ENCODE assay signal across 10 cellular contexts in genomic region chr13:98564204-98564603, GRCh38. TPM values are rescaled to one million over a fixed set of nuclear protein-coding genes. Genes with fewer than 3 reads are reported as not detected.
DNase-seq lines count a peak whose midpoint lies in the region; ATAC-seq and TF ChIP-seq lines count a peak whose summit lies in the region.
"Had no signal": no experiment of that assay in that cellular context is flagged by ENCODE, and none has a peak within 500 bp of the region (broad histone marks: within the 10 kb centered on the region; RNA-seq: fewer than 3 reads in every experiment).

No MANE protein-coding gene starts in this region.

- H2BK5ac ChIP-seq in H9 (ENCODE audit: insufficient read length, low read length), result no peak overlapping the region

- no peak overlapping the region for H3K23ac ChIP-seq in H9 (ENCODE audit: insufficient read length, low read depth, low read length)

- peak overlapping the region in 1 of 2 donors; percentile 57 for H3K4me3 ChIP-seq in CD4-positive, alpha-beta memory T cell (ENCODE audit: low read length in 2 of 2)

- H2AK5ac ChIP-seq in H9 (ENCODE audit: insufficient read length, low read length), result no peak overlapping the region

- H3K14ac ChIP-seq in H9 (ENCODE audit: insufficient read depth, low read length), result no peak overlapping the region; the same call in 1 of the 2 replicates

- peaks cover 65% of the 10 kb centered on the region; the same call in 1 of the 2 replicates for H3K79me2 ChIP-seq in H9 (ENCODE audit: insufficient read depth, low read length)

- no peaks in the 10 kb centered on the region for H3K36me3 ChIP-seq in CD4-positive, alpha-beta memory T cell (ENCODE audit: insufficient read depth, low read length)

- H2AFZ ChIP-seq in H9 (ENCODE audit: low read length), result no peak overlapping the region

- H4K5ac ChIP-seq in H9 (ENCODE audit: insufficient read length, low read depth, low read length), result no peak overlapping the region

- H3K27me3 ChIP-seq in CD4-positive, alpha-beta memory T cell (ENCODE audit: insufficient read depth, low read length), result no peaks in the 10 kb centered on the region
- no peaks in the 10 kb centered on the region for H3K27me3 ChIP-seq in H9 (ENCODE audit: insufficient read depth, low read length)

- H3K4me1 ChIP-seq in CD4-positive, alpha-beta memory T cell (ENCODE audit: insufficient read depth, low read length), result peaks cover 93% of the 10 kb centered on the region
- peaks cover 19% of the 10 kb centered on the region; the same call in 1 of the 2 replicates for H3K4me1 ChIP-seq in H9 (ENCODE audit: insufficient read depth, low read length)

- H3K27ac ChIP-seq in CD4-positive, alpha-beta memory T cell (ENCODE audit: low read depth, low read length), result peak overlapping the region; percentile 55
- H3K27ac ChIP-seq in H9 (ENCODE audit: insufficient read length, low read depth, low read length), result no peak overlapping the region

- H2BK15ac ChIP-seq in H9 (ENCODE audit: low read depth, low read length), result no peak overlapping the region

- peak overlapping the region; percentile 95 to 98 (median 96) for H3K27ac Mint-ChIP-seq in CD4-positive, alpha-beta memory T cell
- H3K27ac Mint-ChIP-seq in H9, result peak overlapping the region in 2 of 3 experiments; percentile 74 to 78; a peak in 4 of 7 replicates
- H3K27ac Mint-ChIP-seq in activated T-helper 1 cell treated with anti-CD3 and anti-CD28 coated beads, Interleukin-12 subunit alpha, Interleukin-12 subunit beta, Interleukin-2, Interleukin-4 antibody, amounts not matched to agents 30 ng/mL and 10 ng/mL and 1 ng/mL, durations not matched to agents 14 hours and 24 hours and 36 hours, result peak overlapping the region; percentile 88
- H3K27ac Mint-ChIP-seq in naive thymus-derived CD8-positive, alpha-beta T cell, result peak overlapping the region; percentile 92 to 99 (median 96)

- H3K9me3 Mint-ChIP-seq in CD4-positive, alpha-beta memory T cell, result no peaks in the 10 kb centered on the region
- H3K9me3 Mint-ChIP-seq in H9, result no peaks in the 10 kb centered on the region; a peak in 1 of 5 replicates
- no peaks in the 10 kb centered on the region for H3K9me3 Mint-ChIP-seq in activated T-helper 1 cell treated with anti-CD3 and anti-CD28 coated beads, Interleukin-12 subunit alpha, Interleukin-12 subunit beta, Interleukin-2, Interleukin-4 antibody, amounts not matched to agents 30 ng/mL and 10 ng/mL and 1 ng/mL, durations not matched to agents 14 hours and 24 hours and 36 hours
- no peaks in the 10 kb centered on the region for H3K9me3 Mint-ChIP-seq in naive thymus-derived CD8-positive, alpha-beta T cell

- POLR2A ChIA-PET in CD4-positive, alpha-beta memory T cell (lab: Charles Lee; ENCODE audit: partially characterized antibody), result interaction anchor here (0.8 to 8.0 kb wide), 12 partner anchors 8 to 655 kb away, joined by 3 to 87 read pairs (median 6); partner anchors contain the start of gene STK24
- POLR2A ChIA-PET in naive thymus-derived CD8-positive, alpha-beta T cell (lab: Charles Lee), result interaction anchor here (1.3 to 3.8 kb wide), 3 partner anchors 12 to 89 kb away, joined by 3 to 35 read pairs (median 4); partner anchors contain the start of gene STK24

- no peaks in the 10 kb centered on the region for H3K27me3 Mint-ChIP-seq in CD4-positive, alpha-beta memory T cell
- no peaks in the 10 kb centered on the region for H3K27me3 Mint-ChIP-seq in H9 (ENCODE audit: low read depth)
- H3K27me3 Mint-ChIP-seq in activated T-helper 1 cell treated with anti-CD3 and anti-CD28 coated beads, Interleukin-12 subunit alpha, Interleukin-12 subunit beta, Interleukin-2, Interleukin-4 antibody, amounts not matched to agents 30 ng/mL and 10 ng/mL and 1 ng/mL, durations not matched to agents 14 hours and 24 hours and 36 hours (ENCODE audit: insufficient read depth), result no peaks in the 10 kb centered on the region
- no peaks in the 10 kb centered on the region for H3K27me3 Mint-ChIP-seq in naive thymus-derived CD8-positive, alpha-beta T cell

- no peak overlapping the region for H4K8ac ChIP-seq in H9 (replicated peaks; ENCODE audit: insufficient read length, low read depth, low read length)

- peak overlapping the region; percentile 87 to 96 (median 92) for H3K4me3 Mint-ChIP-seq in CD4-positive, alpha-beta memory T cell
- H3K4me3 Mint-ChIP-seq in H9, result no peak overlapping the region
- H3K4me3 Mint-ChIP-seq in activated T-helper 1 cell treated with anti-CD3 and anti-CD28 coated beads, Interleukin-12 subunit alpha, Interleukin-12 subunit beta, Interleukin-2, Interleukin-4 antibody, amounts not matched to agents 30 ng/mL and 10 ng/mL and 1 ng/mL, durations not matched to agents 14 hours and 24 hours and 36 hours, result peak overlapping the region; percentile 71
- peak overlapping the region; percentile 82 to 94 (median 90) for H3K4me3 Mint-ChIP-seq in naive thymus-derived CD8-positive, alpha-beta T cell

- H2BK20ac ChIP-seq in H9 (ENCODE audit: low read depth, low read length, poor library complexity, severe bottlenecking), result no peak overlapping the region

- H3K36me3 Mint-ChIP-seq in CD4-positive, alpha-beta memory T cell, result peaks cover 0 to 23% of the 10 kb centered on the region in 2 donors
- H3K36me3 Mint-ChIP-seq in H9 (ENCODE audit: insufficient read depth in 1 of 3, low read depth in 3 of 3), result peaks cover 7 to 27% (median 11%) of the 10 kb centered on the region in 3 experiments
- peaks cover 28% of the 10 kb centered on the region for H3K36me3 Mint-ChIP-seq in activated T-helper 1 cell treated with anti-CD3 and anti-CD28 coated beads, Interleukin-12 subunit alpha, Interleukin-12 subunit beta, Interleukin-2, Interleukin-4 antibody, amounts not matched to agents 30 ng/mL and 10 ng/mL and 1 ng/mL, durations not matched to agents 14 hours and 24 hours and 36 hours (ENCODE audit: low read depth)
- peaks cover 0 to 15% (median 0%) of the 10 kb centered on the region in 3 donors for H3K36me3 Mint-ChIP-seq in naive thymus-derived CD8-positive, alpha-beta T cell

- no peak overlapping the region for H3K18ac ChIP-seq in H9 (ENCODE audit: insufficient read length, low read depth, low read length)

- TF ChIP-seq CTCF in H9 (conservative IDR thresholded peaks at IDR 0.05), result no peak

- peaks cover 10% of the 10 kb centered on the region for H3K79me1 ChIP-seq in H9 (ENCODE audit: insufficient read depth, low read depth, low read length, poor library complexity, severe bottlenecking)

- H3K4ac ChIP-seq in H9 (ENCODE audit: low read depth, low read length), result no peak overlapping the region

- no peak overlapping the region for H3T11ph ChIP-seq in H9 (ENCODE audit: low read length)

- intact Hi-C loops in CD4-positive, alpha-beta memory T cell (cut with micrococcal nuclease), result loop anchor here (5.0 kb wide), 1 partner anchor 52 kb away; no protein-coding TSS in a partner anchor
- intact Hi-C loops in activated T-helper 1 cell treated with anti-CD3 and anti-CD28 coated beads, Interleukin-12 subunit alpha, Interleukin-12 subunit beta, Interleukin-2, Interleukin-4 antibody, amounts not matched to agents 30 ng/mL and 10 ng/mL and 1 ng/mL, durations not matched to agents 14 hours and 24 hours and 36 hours (cut with micrococcal nuclease), result no loop called here

- CTCF ChIA-PET in CD4-positive, alpha-beta memory T cell (lab: Charles Lee; ENCODE audit: partially characterized antibody), result interaction anchor here (1.1 to 3.5 kb wide), 7 partner anchors 11 to 119 kb away, joined by 3 to 17 read pairs (median 5); no protein-coding TSS in a partner anchor

- no peak overlapping the region for H4K91ac ChIP-seq in H9 (ENCODE audit: insufficient read length, low read depth, low read length)

- H2BK120ac ChIP-seq in H9 (ENCODE audit: low read depth, low read length, poor library complexity, severe bottlenecking), result no peak overlapping the region

- H4K20me1 ChIP-seq in H9 (ENCODE audit: control insufficient read depth, insufficient read depth, insufficient read length), result no peaks in the 10 kb centered on the region

- no peak overlapping the region for H3K56ac ChIP-seq in H9 (ENCODE audit: insufficient read length, low read depth, low read length)

- no CpG with 5 or more reads among the region's 9 CpGs for WGBS in H9 (ENCODE audit: extremely low coverage, insufficient read length, low lambda C conversion rate)

- H3K4me2 ChIP-seq in H9 (ENCODE audit: insufficient read depth, insufficient read length, low read length), result no peak overlapping the region

- H3K23me2 ChIP-seq in H9 (ENCODE audit: insufficient read length, low read depth, low read length, poor library complexity, severe bottlenecking), result peaks cover 2% of the 10 kb centered on the region

- H3K9ac ChIP-seq in H9 (ENCODE audit: extremely low read depth, insufficient read length, low read length), result no peak overlapping the region

- H2BK12ac ChIP-seq in H9 (ENCODE audit: insufficient read length, low read depth, low read length), result no peak overlapping the region

- peak; percentile 23 to 24 for ATAC-seq in naive thymus-derived CD8-positive, alpha-beta T cell
- no peak for ATAC-seq in HG03442 (IDR thresholded peaks at IDR 0.05; ENCODE audit: unreplicated experiment)

- DNase-seq in CD4-positive, alpha-beta memory T cell, result peak in 1 of 5 donors; percentile 54
- DNase-seq in H9 (no peak), HCEC 1CT (no peak), NCI-H146 (lab: John Stamatoyannopoulos, UW) (no peak), GM03348 (ENCODE audit: low spot score) (no peak)
- no peak for DNase-seq in activated T-helper 1 cell treated with anti-CD3 and anti-CD28 coated beads, Interleukin-12 subunit alpha, Interleukin-12 subunit beta, Interleukin-2, Interleukin-4 antibody, amounts not matched to agents 30 ng/mL and 10 ng/mL and 1 ng/mL, durations not matched to agents 14 hours and 24 hours and 36 hours (ENCODE audit: low spot score)
- no peak for DNase-seq in naive thymus-derived CD8-positive, alpha-beta T cell
- DNase-seq: amygdala, NCI-H1930 had no signal

- H3K9me3 ChIP-seq in CD4-positive, alpha-beta memory T cell (ENCODE audit: control insufficient read depth in 1 of 2, low read length in 2 of 2), result no peaks in the 10 kb centered on the region
- H3K9me3 ChIP-seq in H9 (ENCODE audit: control insufficient read depth, low read depth, low read length), result no peaks in the 10 kb centered on the region

- H3K4me1 Mint-ChIP-seq in CD4-positive, alpha-beta memory T cell, result peaks cover 73 to 98% (median 84%) of the 10 kb centered on the region in 4 donors
- peaks cover 80 to 82% of the 10 kb centered on the region in 2 experiments for H3K4me1 Mint-ChIP-seq in H9
- peaks cover 94% of the 10 kb centered on the region for H3K4me1 Mint-ChIP-seq in activated T-helper 1 cell treated with anti-CD3 and anti-CD28 coated beads, Interleukin-12 subunit alpha, Interleukin-12 subunit beta, Interleukin-2, Interleukin-4 antibody, amounts not matched to agents 30 ng/mL and 10 ng/mL and 1 ng/mL, durations not matched to agents 14 hours and 24 hours and 36 hours (ENCODE audit: low read depth)
- peaks cover 53 to 95% (median 94%) of the 10 kb centered on the region in 4 donors for H3K4me1 Mint-ChIP-seq in naive thymus-derived CD8-positive, alpha-beta T cell

RNA-seq across cellular contexts. Expression of gene STK24, which starts 12.7 kb away (rescaled TPM):
- 100 to 1,000 TPM; 146 to 147 TPM for total RNA-seq in CD4-positive, alpha-beta memory T cell
- polyA plus RNA-seq in CD4-positive, alpha-beta memory T cell, result 10 to 100 TPM; 24.2 to 89.4 TPM
- total RNA-seq in H9 (2021), result 131 and 134 TPM in 2 replicates
- total RNA-seq in activated T-helper 1 cell treated with anti-CD3 and anti-CD28 coated beads, Interleukin-12 subunit alpha, Interleukin-12 subunit beta, Interleukin-2, Interleukin-4 antibody, amounts not matched to agents 30 ng/mL and 10 ng/mL and 1 ng/mL, durations not matched to agents 14 hours and 24 hours and 36 hours, result 135 and 139 TPM in 2 replicates
- total RNA-seq in naive thymus-derived CD8-positive, alpha-beta T cell, result 100 to 1,000 TPM; 110 to 121 TPM
- polyA plus RNA-seq in naive thymus-derived CD8-positive, alpha-beta T cell, result 10 to 100 TPM; 22.7 to 66.6 (median 37.3) TPM

Comparison
In these comparisons a context has a peak if more than half of its experiments do, and no peak if none do; other contexts are left out.
1. H3K4me3 Mint-ChIP-seq: peak in CD4-positive, alpha-beta memory T cell (8 of 8), activated T-helper 1 cell treated with anti-CD3 and anti-CD28 coated beads, Interleukin-12 subunit alpha, Interleukin-12 subunit beta, Interleukin-2, Interleukin-4 antibody, amounts not matched to agents 30 ng/mL and 10 ng/mL and 1 ng/mL, durations not matched to agents 14 hours and 24 hours and 36 hours (single experiment) and naive thymus-derived CD8-positive, alpha-beta T cell (10 of 10); none in H9 (0 of 2).
2. Peak in every context shown above with its lines, with median percentiles within 50 percentile points of each other: H3K27ac Mint-ChIP-seq.